Comparison of ENCODE assay signal across 2 cellular contexts in the genomic region with DNA sequence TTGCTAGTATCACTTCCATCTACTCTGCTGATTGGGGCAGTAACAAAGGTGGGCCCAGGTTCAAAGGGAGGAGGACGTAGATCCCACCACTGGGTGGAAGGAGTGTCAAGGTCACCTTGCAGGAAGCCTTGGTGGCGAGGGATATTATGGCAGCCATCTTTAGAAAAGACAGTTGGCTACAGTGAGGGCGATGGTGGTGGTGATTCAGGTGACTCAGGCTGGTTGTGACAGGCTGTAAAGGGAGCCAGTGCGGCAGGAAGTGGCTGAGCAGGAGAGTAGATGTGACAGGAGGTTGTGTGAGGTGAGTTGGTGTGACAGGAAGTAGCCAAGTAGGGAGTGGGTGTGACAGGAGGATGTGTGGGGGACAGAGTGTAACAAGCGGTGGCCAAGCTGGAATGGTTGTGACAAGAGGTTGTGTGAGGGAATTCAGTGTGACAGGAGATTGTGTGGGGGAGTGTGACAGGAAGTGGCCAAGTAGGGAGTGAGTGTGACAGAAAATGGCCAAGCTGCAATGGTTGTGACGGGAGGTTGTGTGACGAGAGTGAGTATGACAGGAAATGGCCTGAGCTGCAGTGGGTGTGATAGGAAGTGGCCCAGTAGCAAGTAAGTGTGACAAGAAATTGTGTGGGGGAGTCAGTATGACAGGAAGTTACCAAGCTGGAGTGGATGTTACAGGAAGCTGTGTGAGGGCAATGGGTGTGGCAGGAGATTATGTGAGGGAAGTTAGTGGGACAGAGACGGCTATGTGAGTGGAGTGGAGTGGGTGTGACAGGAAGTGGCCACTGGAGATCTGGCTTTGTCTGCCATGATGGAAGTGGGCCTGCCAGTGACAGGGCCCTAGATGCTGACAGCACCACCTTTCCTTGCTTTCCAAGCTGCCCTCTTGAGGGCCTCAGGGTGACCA.
TF ChIP-seq lines count a peak whose summit lies in the region.

No MANE protein-coding gene starts in this region.

TF ChIP-seq in SK-N-SH, 30 proteins besides CTCF, POLR2A, EP300 and RAD21 (continued from another document):
- TF ChIP-seq, protein P1, sequence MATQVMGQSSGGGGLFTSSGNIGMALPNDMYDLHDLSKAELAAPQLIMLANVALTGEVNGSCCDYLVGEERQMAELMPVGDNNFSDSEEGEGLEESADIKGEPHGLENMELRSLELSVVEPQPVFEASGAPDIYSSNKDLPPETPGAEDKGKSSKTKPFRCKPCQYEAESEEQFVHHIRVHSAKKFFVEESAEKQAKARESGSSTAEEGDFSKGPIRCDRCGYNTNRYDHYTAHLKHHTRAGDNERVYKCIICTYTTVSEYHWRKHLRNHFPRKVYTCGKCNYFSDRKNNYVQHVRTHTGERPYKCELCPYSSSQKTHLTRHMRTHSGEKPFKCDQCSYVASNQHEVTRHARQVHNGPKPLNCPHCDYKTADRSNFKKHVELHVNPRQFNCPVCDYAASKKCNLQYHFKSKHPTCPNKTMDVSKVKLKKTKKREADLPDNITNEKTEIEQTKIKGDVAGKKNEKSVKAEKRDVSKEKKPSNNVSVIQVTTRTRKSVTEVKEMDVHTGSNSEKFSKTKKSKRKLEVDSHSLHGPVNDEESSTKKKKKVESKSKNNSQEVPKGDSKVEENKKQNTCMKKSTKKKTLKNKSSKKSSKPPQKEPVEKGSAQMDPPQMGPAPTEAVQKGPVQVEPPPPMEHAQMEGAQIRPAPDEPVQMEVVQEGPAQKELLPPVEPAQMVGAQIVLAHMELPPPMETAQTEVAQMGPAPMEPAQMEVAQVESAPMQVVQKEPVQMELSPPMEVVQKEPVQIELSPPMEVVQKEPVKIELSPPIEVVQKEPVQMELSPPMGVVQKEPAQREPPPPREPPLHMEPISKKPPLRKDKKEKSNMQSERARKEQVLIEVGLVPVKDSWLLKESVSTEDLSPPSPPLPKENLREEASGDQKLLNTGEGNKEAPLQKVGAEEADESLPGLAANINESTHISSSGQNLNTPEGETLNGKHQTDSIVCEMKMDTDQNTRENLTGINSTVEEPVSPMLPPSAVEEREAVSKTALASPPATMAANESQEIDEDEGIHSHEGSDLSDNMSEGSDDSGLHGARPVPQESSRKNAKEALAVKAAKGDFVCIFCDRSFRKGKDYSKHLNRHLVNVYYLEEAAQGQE (IDR thresholded peaks at IDR 0.05; ENCODE audit: low read depth, low read length): no peak
- TF ChIP-seq RCOR1 (IDR thresholded peaks at IDR 0.05; ENCODE audit: low read length) (no peak), TEAD4 (IDR thresholded peaks at IDR 0.05; ENCODE audit: borderline replicate concordance, insufficient read depth) (no peak), CHD2 (IDR thresholded peaks at IDR 0.05; ENCODE audit: low read length, partially characterized antibody) (no peak), NFIC (IDR thresholded peaks at IDR 0.05; ENCODE audit: borderline replicate concordance) (no peak), SMC3 (IDR thresholded peaks at IDR 0.05; ENCODE audit: low read depth, low read length) (no peak), EZH2phosphoT487 (IDR thresholded peaks at IDR 0.05; ENCODE audit: borderline replicate concordance, low read depth) (no peak), FOXM1 (IDR thresholded peaks at IDR 0.05; ENCODE audit: low read depth) (no peak), GABPA (IDR thresholded peaks at IDR 0.05; ENCODE audit: low read depth) (no peak)
- TF ChIP-seq, protein P2, sequence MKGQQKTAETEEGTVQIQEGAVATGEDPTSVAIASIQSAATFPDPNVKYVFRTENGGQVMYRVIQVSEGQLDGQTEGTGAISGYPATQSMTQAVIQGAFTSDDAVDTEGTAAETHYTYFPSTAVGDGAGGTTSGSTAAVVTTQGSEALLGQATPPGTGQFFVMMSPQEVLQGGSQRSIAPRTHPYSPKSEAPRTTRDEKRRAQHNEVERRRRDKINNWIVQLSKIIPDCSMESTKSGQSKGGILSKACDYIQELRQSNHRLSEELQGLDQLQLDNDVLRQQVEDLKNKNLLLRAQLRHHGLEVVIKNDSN (IDR thresholded peaks at IDR 0.05; ENCODE audit: borderline replicate concordance, low read depth): no peak
- TF ChIP-seq, protein P3, sequence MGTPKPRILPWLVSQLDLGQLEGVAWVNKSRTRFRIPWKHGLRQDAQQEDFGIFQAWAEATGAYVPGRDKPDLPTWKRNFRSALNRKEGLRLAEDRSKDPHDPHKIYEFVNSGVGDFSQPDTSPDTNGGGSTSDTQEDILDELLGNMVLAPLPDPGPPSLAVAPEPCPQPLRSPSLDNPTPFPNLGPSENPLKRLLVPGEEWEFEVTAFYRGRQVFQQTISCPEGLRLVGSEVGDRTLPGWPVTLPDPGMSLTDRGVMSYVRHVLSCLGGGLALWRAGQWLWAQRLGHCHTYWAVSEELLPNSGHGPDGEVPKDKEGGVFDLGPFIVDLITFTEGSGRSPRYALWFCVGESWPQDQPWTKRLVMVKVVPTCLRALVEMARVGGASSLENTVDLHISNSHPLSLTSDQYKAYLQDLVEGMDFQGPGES (IDR thresholded peaks at IDR 0.05; ENCODE audit: low read depth, low read length): no peak

TF ChIP-seq in SK-N-SH treated with all-trans-retinoic acid at 6 μM for 48 hours, 23 proteins besides CTCF, POLR2A, EP300 and RAD21 (continued from another document):
- TF ChIP-seq, protein P4, sequence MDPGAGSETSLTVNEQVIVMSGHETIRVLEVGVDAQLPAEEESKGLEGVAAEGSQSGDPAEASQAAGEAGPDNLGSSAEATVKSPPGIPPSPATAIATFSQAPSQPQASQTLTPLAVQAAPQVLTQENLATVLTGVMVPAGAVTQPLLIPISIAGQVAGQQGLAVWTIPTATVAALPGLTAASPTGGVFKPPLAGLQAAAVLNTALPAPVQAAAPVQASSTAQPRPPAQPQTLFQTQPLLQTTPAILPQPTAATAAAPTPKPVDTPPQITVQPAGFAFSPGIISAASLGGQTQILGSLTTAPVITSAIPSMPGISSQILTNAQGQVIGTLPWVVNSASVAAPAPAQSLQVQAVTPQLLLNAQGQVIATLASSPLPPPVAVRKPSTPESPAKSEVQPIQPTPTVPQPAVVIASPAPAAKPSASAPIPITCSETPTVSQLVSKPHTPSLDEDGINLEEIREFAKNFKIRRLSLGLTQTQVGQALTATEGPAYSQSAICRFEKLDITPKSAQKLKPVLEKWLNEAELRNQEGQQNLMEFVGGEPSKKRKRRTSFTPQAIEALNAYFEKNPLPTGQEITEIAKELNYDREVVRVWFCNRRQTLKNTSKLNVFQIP (CRISPR knock-in tag; IDR thresholded peaks at IDR 0.05; ENCODE audit: borderline replicate concordance, low read depth): no peak
- TF ChIP-seq CSDC2 (CRISPR knock-in tag; IDR thresholded peaks at IDR 0.05) (no peak), ISL1 (CRISPR knock-in tag; IDR thresholded peaks at IDR 0.05) (no peak), SNAI2 (CRISPR knock-in tag; IDR thresholded peaks at IDR 0.05) (no peak)
